9 cellular contexts compared by ENCODE assay signal in genomic region chr5:141330299-141331080, GRCh38. TPM values are rescaled to one million over a fixed set of nuclear protein-coding genes. Genes with fewer than 3 reads are reported as not detected.
DNase-seq lines count a peak whose midpoint lies in the region; ATAC-seq and TF ChIP-seq lines count a peak whose summit lies in the region.
"Had no signal": no experiment of that assay in that cellular context is flagged by ENCODE, and none has a peak within 500 bp of the region (broad histone marks: within the 10 kb centered on the region; RNA-seq: fewer than 3 reads in every experiment).

Gene PCDHGA1 (plus strand): TSS chr5:141330514.

- H3K27ac ChIP-seq in CD4-positive, alpha-beta memory T cell (ENCODE audit: low read depth, low read length): no peak within 1 kb of the TSS
- H3K27ac ChIP-seq in OCI-LY7 (ENCODE audit: low read depth, low read length, poor library complexity, severe bottlenecking) (no peak within 1 kb of the TSS), endodermal cell (ENCODE audit: low read depth, low read length) (no peak within 1 kb of the TSS), stomach smooth muscle (ENCODE audit: low read length) (no peak within 1 kb of the TSS)

- intact Hi-C loops in CD4-positive, alpha-beta memory T cell (cut with micrococcal nuclease): no loop called here
- intact Hi-C loops in OCI-LY7 (cut with micrococcal nuclease; ENCODE audit: unreplicated experiment): no loop called here

- ATAC-seq in GM21619 (IDR thresholded peaks at IDR 0.05; ENCODE audit: unreplicated experiment): peak; percentile 42
- no peak for ATAC-seq in HG02938 (IDR thresholded peaks at IDR 0.05; ENCODE audit: unreplicated experiment)

- H2AFZ ChIP-seq in OCI-LY7 (ENCODE audit: low read length): peak within 1 kb of the TSS; percentile 50; the same call in 1 of the 2 replicates

- peaks cover 15 to 18% of the 10 kb centered on the region in 2 donors for H3K36me3 Mint-ChIP-seq in CD4-positive, alpha-beta memory T cell
- peaks cover 14% of the 10 kb centered on the region for H3K36me3 Mint-ChIP-seq in endodermal cell (ENCODE audit: low read depth)

- BruUV-seq in OCI-LY7 (replicated peaks; lab: Mats Ljungman, UMichigan): no TSS peak

- peak within 1 kb of the TSS in 6 of 8 donors; percentile 29 to 68 (median 54) for H3K4me3 Mint-ChIP-seq in CD4-positive, alpha-beta memory T cell
- peak within 1 kb of the TSS; percentile 45 for H3K4me3 Mint-ChIP-seq in endodermal cell

- CTCF ChIA-PET in CD4-positive, alpha-beta memory T cell (lab: Charles Lee; ENCODE audit: partially characterized antibody): interaction anchor here (0.9 to 4.4 kb wide), 11 partner anchors 9 to 288 kb away, joined by 3 to 29 read pairs (median 4); partner anchors contain the start of genes DIAPH1, PCDHGA6 and TAF7
- CTCF ChIA-PET in OCI-LY7 (lab: Charles Lee; ENCODE audit: unreplicated experiment): interaction anchor here (0.6 kb wide), 1 partner anchor 10 kb away, joined by 3 read pairs; the partner anchor contains the start of gene TAF7

- H3K27me3 Mint-ChIP-seq in CD4-positive, alpha-beta memory T cell: peaks cover 50% of the 10 kb centered on the region in 2 donors
- peaks cover 13% of the 10 kb centered on the region for H3K27me3 Mint-ChIP-seq in endodermal cell (ENCODE audit: insufficient read depth)

- H3K4me1 ChIP-seq in CD4-positive, alpha-beta memory T cell (ENCODE audit: insufficient read depth, low read length): no peaks in the 10 kb centered on the region
- H3K4me1 ChIP-seq in OCI-LY7 (ENCODE audit: insufficient read depth, low read length, poor library complexity, severe bottlenecking) (peaks cover 5% of the 10 kb centered on the region), endodermal cell (ENCODE audit: control insufficient read depth, insufficient read depth, low read length) (no peaks in the 10 kb centered on the region), stomach smooth muscle (ENCODE audit: control insufficient read depth, insufficient read depth, low read length) (no peaks in the 10 kb centered on the region)

- H3K27ac Mint-ChIP-seq in CD4-positive, alpha-beta memory T cell: peak within 1 kb of the TSS in 1 of 7 donors; percentile 52
- H3K27ac Mint-ChIP-seq in endodermal cell: no peak within 1 kb of the TSS

- 87 to 90% methylated on average over 19 to 21 of the region's 21 CpGs for WGBS in endodermal cell (ENCODE audit: insufficient coverage in 1 of 2, insufficient read length in 1 of 2), 2 experiments

- peaks cover 5 to 11% (median 6%) of the 10 kb centered on the region in 4 donors for H3K4me1 Mint-ChIP-seq in CD4-positive, alpha-beta memory T cell
- no peaks in the 10 kb centered on the region for H3K4me1 Mint-ChIP-seq in endodermal cell

- no peaks in the 10 kb centered on the region for H4K20me1 ChIP-seq in OCI-LY7 (ENCODE audit: insufficient read depth, low read length)

- TF ChIP-seq CTCF in OCI-LY7 (conservative IDR thresholded peaks at IDR 0.05; ENCODE audit: low read length) (peak; percentile 91), endodermal cell (conservative IDR thresholded peaks at IDR 0.05) (peak; percentile 75)

- H3K4me3 ChIP-seq in CD4-positive, alpha-beta memory T cell (ENCODE audit: low read length in 2 of 2): no peak within 1 kb of the TSS
- peak within 1 kb of the TSS; percentile 27 for H3K4me3 ChIP-seq in OCI-LY7 (ENCODE audit: low read depth, low read length, poor library complexity, severe bottlenecking)
- no peak within 1 kb of the TSS for H3K4me3 ChIP-seq in endodermal cell (ENCODE audit: low read length)
- H3K4me3 ChIP-seq in stomach smooth muscle (ENCODE audit: low read length in 2 of 2): peak within 1 kb of the TSS; percentile 7 to 8

- peak within 1 kb of the TSS; percentile 49 for H3K4me2 ChIP-seq in OCI-LY7 (ENCODE audit: low read length)

- POLR2A ChIA-PET in CD4-positive, alpha-beta memory T cell (lab: Charles Lee; ENCODE audit: partially characterized antibody): interaction anchor here (0.7 to 0.8 kb wide), 2 partner anchors 10 to 233 kb away, joined by 3 to 7 read pairs; partner anchors contain the start of gene TAF7
- POLR2A ChIA-PET in OCI-LY7 (lab: Charles Lee): interaction anchor here (0.6 to 3.7 kb wide), 9 partner anchors 9 to 584 kb away, joined by 3 to 29 read pairs (median 3); partner anchors contain the start of genes PCDHGB1 and TAF7

- no peaks in the 10 kb centered on the region for H3K9me2 ChIP-seq in OCI-LY7 (ENCODE audit: insufficient read depth, low read length)

- H3K9ac ChIP-seq in endodermal cell (ENCODE audit: extremely low read depth, low read length, poor library complexity, severe bottlenecking) (no peak within 1 kb of the TSS), stomach smooth muscle (ENCODE audit: low read length in 2 of 2) (no peak within 1 kb of the TSS)

- H3K27me3 ChIP-seq in CD4-positive, alpha-beta memory T cell (ENCODE audit: insufficient read depth, low read length): no peaks in the 10 kb centered on the region
- no peaks in the 10 kb centered on the region for H3K27me3 ChIP-seq in endodermal cell (ENCODE audit: control insufficient read depth, insufficient read depth, low read length, poor library complexity, severe bottlenecking)
- peaks cover 2 to 4% of the 10 kb centered on the region in 2 donors for H3K27me3 ChIP-seq in stomach smooth muscle (ENCODE audit: control insufficient read depth in 1 of 2, insufficient read depth in 2 of 2, low read length in 2 of 2)

- H3K9me3 Mint-ChIP-seq in CD4-positive, alpha-beta memory T cell: peaks cover 2 to 81% (median 69%) of the 10 kb centered on the region in 8 donors
- H3K9me3 Mint-ChIP-seq in endodermal cell: peaks cover 42% of the 10 kb centered on the region

- no peaks in the 10 kb centered on the region for H3K36me3 ChIP-seq in CD4-positive, alpha-beta memory T cell (ENCODE audit: insufficient read depth, low read length)
- H3K36me3 ChIP-seq in OCI-LY7 (ENCODE audit: insufficient read depth, low read length) (no peaks in the 10 kb centered on the region), endodermal cell (ENCODE audit: control insufficient read depth, insufficient read depth, low read length) (no peaks in the 10 kb centered on the region), stomach smooth muscle (ENCODE audit: control insufficient read depth in 2 of 2, insufficient read depth in 2 of 2, low read length in 2 of 2) (peaks cover 2 to 4% of the 10 kb centered on the region in 2 donors)

- H3K79me2 ChIP-seq in OCI-LY7 (ENCODE audit: insufficient read depth, low read depth, low read length): no peaks in the 10 kb centered on the region

- H3K9me3 ChIP-seq in CD4-positive, alpha-beta memory T cell (ENCODE audit: control insufficient read depth in 1 of 2, low read length in 2 of 2): peaks cover 0 to 8% of the 10 kb centered on the region in 2 donors
- H3K9me3 ChIP-seq in OCI-LY7 (ENCODE audit: low read length) (no peaks in the 10 kb centered on the region), endodermal cell (ENCODE audit: control insufficient read depth, low read length) (no peaks in the 10 kb centered on the region), stomach smooth muscle (ENCODE audit: control insufficient read depth in 2 of 2, low read length in 2 of 2) (peaks cover 40 to 54% of the 10 kb centered on the region in 2 donors)

- DNase-seq in CD4-positive, alpha-beta memory T cell: peak in 2 of 5 donors; percentile 15 to 26
- DNase-seq in OCI-LY7 (ENCODE audit: low spot score) (peak; percentile 65), endodermal cell (peak; percentile 69), superior temporal gyrus (ENCODE audit: extremely low spot score) (no peak), NCI-H146 (lab: John Stamatoyannopoulos, UW) (no peak)
- DNase-seq: left cardiac atrium had no signal

RNA-seq across cellular contexts. Expression of gene PCDHGA1, which starts in this region (rescaled TPM):
- under 1 TPM; 0.58 to 0.78 TPM for total RNA-seq in CD4-positive, alpha-beta memory T cell
- not detected for polyA plus RNA-seq in CD4-positive, alpha-beta memory T cell
- 1.3 and 1.8 TPM in 2 replicates for total RNA-seq in OCI-LY7 (2014; rRNA removed; shearing (Covaris generic))
- total RNA-seq in OCI-LY7 (2022) (1.7 and 1.9 TPM in 2 replicates), endodermal cell (1 to 10 TPM in 1 of 2 donors, under 1 TPM in 1; 0.38 to 2.2 TPM)
- polyA plus RNA-seq in endodermal cell (2013, experiment 1 of 2): 0.28 TPM
- 0.37 TPM for polyA plus RNA-seq in endodermal cell (2013, experiment 2 of 2)

Comparison
In these comparisons a context has a peak if more than half of its experiments do, and no peak if none do; other contexts are left out.
1. DNase-seq: peak in OCI-LY7 (single experiment) and endodermal cell (single experiment); none in superior temporal gyrus (single experiment) and NCI-H146 (single experiment).
2. H3K4me3 ChIP-seq: peak in OCI-LY7 (single experiment) and stomach smooth muscle (2 of 2); none in CD4-positive, alpha-beta memory T cell (0 of 2) and endodermal cell (single experiment).